9 cellular contexts compared by ENCODE assay signal in genomic region chr3:187747506-187747905, GRCh38. TPM values are rescaled to one million over a fixed set of nuclear protein-coding genes. Genes with fewer than 3 reads are reported as not detected.
DNase-seq lines count a peak whose midpoint lies in the region; ATAC-seq and TF ChIP-seq lines count a peak whose summit lies in the region.
"Had no signal": no experiment of that assay in that cellular context is flagged by ENCODE, and none has a peak within 500 bp of the region (broad histone marks: within the 10 kb centered on the region; RNA-seq: fewer than 3 reads in every experiment).

No MANE protein-coding gene starts in this region.

- H3K27ac ChIP-seq in adrenal gland (peak overlapping the region; percentile 22 to 100 (median 99)), testis (peak overlapping the region; percentile 97)

- WGBS in adrenal gland, 4 donors = 40 to 56% (median 43%) methylated on average over 5 of the region's 5 CpGs
- 45 to 54% methylated on average over 5 of the region's 5 CpGs for WGBS in testis, 2 donors

- TF ChIP-seq POLR2A in adrenal gland (IDR thresholded peaks at IDR 0.05) (no peak), testis (IDR thresholded peaks at IDR 0.05) (no peak)

- H3K27me3 Mint-ChIP-seq in activated CD4-positive, alpha-beta T cell treated with anti-CD3 and anti-CD28 coated beads, Interleukin-2, amount 10 ng/mL, durations not matched to agents 7 days and 5 days = peaks cover 4% of the 10 kb centered on the region

- POLR2A ChIA-PET in activated CD4-positive, alpha-beta T cell treated with anti-CD3 and anti-CD28 coated beads, Interleukin-2, amount 10 ng/mL, durations not matched to agents 7 days and 5 days (lab: Charles Lee) = interaction anchor here (0.6 kb wide), 1 partner anchor 806 kb away, joined by 3 read pairs; no protein-coding TSS in a partner anchor

- peak overlapping the region in 1 of 4 donors; percentile 82 for H3K4me3 ChIP-seq in adrenal gland
- no peak overlapping the region for H3K4me3 ChIP-seq in testis

- intact Hi-C loops in adrenal gland (cut with DNase I) (loop anchor here (5.0 to 10.0 kb wide), 2 partner anchors 290 to 537 kb away; no protein-coding TSS in a partner anchor), testis (cut with DNase I; ENCODE audit: low total_unique reads) (loop anchor here (10.0 kb wide), 3 partner anchors 327 to 1397 kb away; no protein-coding TSS in a partner anchor)

- peaks cover 18% of the 10 kb centered on the region for H3K36me3 Mint-ChIP-seq in activated CD4-positive, alpha-beta T cell treated with anti-CD3 and anti-CD28 coated beads, Interleukin-2, amount 10 ng/mL, durations not matched to agents 7 days and 5 days (ENCODE audit: low read depth)
- H3K36me3 Mint-ChIP-seq: IgD-negative memory B cell had no signal

- no peak for ATAC-seq in HG03571 (IDR thresholded peaks at IDR 0.05; ENCODE audit: unreplicated experiment)

- DNase-seq in activated CD4-positive, alpha-beta T cell treated with anti-CD3 and anti-CD28 coated beads, Interleukin-2, amount 10 ng/mL, durations not matched to agents 7 days and 5 days = no peak
- no peak for DNase-seq in activated CD4-positive, alpha-beta T cell treated with anti-CD3 and anti-CD28 coated beads, Interleukin-2, amount 50 U/mL, for 48 hours
- no peak for DNase-seq in adrenal gland
- DNase-seq in midbrain (lab: John Stamatoyannopoulos, UW) = peak; percentile 53
- DNase-seq in testis = no peak
- DNase-seq in stimulated activated CD4-positive, alpha-beta T cell treated with anti-CD3 and anti-CD28 coated beads, Interleukin-4, amount 100 ng/mL, for 4 hours = no peak
- DNase-seq in GDM1 (lab: John Stamatoyannopoulos, UW) = no peak

- peaks cover 65% of the 10 kb centered on the region for H3K4me1 Mint-ChIP-seq in activated CD4-positive, alpha-beta T cell treated with anti-CD3 and anti-CD28 coated beads, Interleukin-2, amount 10 ng/mL, durations not matched to agents 7 days and 5 days

- peak overlapping the region; percentile 97 for H3K4me3 Mint-ChIP-seq in activated CD4-positive, alpha-beta T cell treated with anti-CD3 and anti-CD28 coated beads, Interleukin-2, amount 10 ng/mL, durations not matched to agents 7 days and 5 days

- peaks cover 2% of the 10 kb centered on the region for H3K9me3 Mint-ChIP-seq in activated CD4-positive, alpha-beta T cell treated with anti-CD3 and anti-CD28 coated beads, Interleukin-2, amount 10 ng/mL, durations not matched to agents 7 days and 5 days
- H3K9me3 Mint-ChIP-seq: IgD-negative memory B cell had no signal

- peak overlapping the region; percentile 100 for H3K27ac Mint-ChIP-seq in activated CD4-positive, alpha-beta T cell treated with anti-CD3 and anti-CD28 coated beads, Interleukin-2, amount 10 ng/mL, durations not matched to agents 7 days and 5 days

- H3K36me3 ChIP-seq in adrenal gland (replicated peaks in 1 of 2) = no peaks in the 10 kb centered on the region
- no peaks in the 10 kb centered on the region for H3K36me3 ChIP-seq in testis (ENCODE audit: low read depth, missing control alignments)

- no peak for TF ChIP-seq CTCF in adrenal gland (IDR thresholded peaks at IDR 0.05)
- no peak for TF ChIP-seq CTCF in testis (IDR thresholded peaks at IDR 0.05)

- H3K9me3 ChIP-seq in adrenal gland (replicated peaks in 1 of 3) (no peaks in the 10 kb centered on the region), testis (no peaks in the 10 kb centered on the region)

- H3K4me1 ChIP-seq in adrenal gland (replicated peaks in 1 of 2) = peaks cover 14 to 27% of the 10 kb centered on the region in 2 donors
- peaks cover 14% of the 10 kb centered on the region for H3K4me1 ChIP-seq in testis

- H3K27me3 ChIP-seq in adrenal gland (no peaks in the 10 kb centered on the region), testis (no peaks in the 10 kb centered on the region)

- CTCF ChIA-PET in activated CD4-positive, alpha-beta T cell treated with anti-CD3 and anti-CD28 coated beads, Interleukin-2, amount 10 ng/mL, durations not matched to agents 7 days and 5 days (lab: Charles Lee) = interaction anchor here (0.6 to 5.3 kb wide), 33 partner anchors 9 to 1001 kb away, joined by 3 to 40 read pairs (median 3); partner anchors contain the start of gene LPP

RNA-seq across cellular contexts. Expression of gene BCL6, which starts 2.2 kb away (rescaled TPM):
- 10 to 100 TPM; 12.0 to 12.7 TPM for total RNA-seq in activated CD4-positive, alpha-beta T cell treated with anti-CD3 and anti-CD28 coated beads, Interleukin-2, amount 10 ng/mL, durations not matched to agents 7 days and 5 days
- total RNA-seq in adrenal gland = 100 to 1,000 TPM in 4 of 8 donors, 10 to 100 TPM in 4; 28.7 to 131 (median 102) TPM
- polyA plus RNA-seq in adrenal gland = 10 to 100 TPM; 34.5 to 88.3 (median 71.3) TPM
- 10 to 100 TPM; 74.0 to 86.6 TPM for total RNA-seq in testis
- polyA plus RNA-seq in testis (ENCODE audit: insufficient read depth, low read depth, low replicate concordance) = 34.5 TPM

RNA-seq across cellular contexts. Expression of gene RTP2, which starts 45.1 kb away (rescaled TPM):
- total RNA-seq in activated CD4-positive, alpha-beta T cell treated with anti-CD3 and anti-CD28 coated beads, Interleukin-2, amount 10 ng/mL, durations not matched to agents 7 days and 5 days = not detected
- total RNA-seq in adrenal gland (under 1 TPM in 1 of 8 donors, not detected in 7; 0.28 TPM), testis (under 1 TPM; 0.37 to 0.71 TPM)
- polyA plus RNA-seq in adrenal gland (not detected), testis (ENCODE audit: insufficient read depth, low read depth, low replicate concordance) (0.79 TPM)
- polyA plus RNA-seq: IgD-negative memory B cell had no signal
